ENCODE assay signal across 1 cellular context in the genomic region with DNA sequence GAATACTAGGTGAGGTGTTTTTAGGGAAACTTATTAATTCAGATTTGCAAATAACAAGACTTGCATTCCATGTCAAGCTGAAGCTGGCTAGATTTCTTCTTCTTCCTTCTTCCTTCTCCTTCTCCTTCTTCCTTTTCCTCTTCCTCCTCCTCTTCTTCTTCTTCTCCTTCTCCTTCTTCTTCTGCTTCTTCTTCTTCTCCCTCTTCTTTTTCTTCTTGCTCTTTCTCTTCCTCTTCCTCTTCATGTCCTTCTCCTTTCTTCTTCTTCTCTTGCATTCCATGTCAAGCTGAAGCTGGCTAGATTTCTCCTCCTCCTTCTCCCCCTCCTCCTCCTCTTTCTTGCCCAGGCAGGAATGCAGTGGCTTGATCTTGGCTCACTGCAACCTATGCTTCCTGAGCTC.
A peak's percentile ranks its signal among the peaks of the same experiment; 100 is the strongest.
TF ChIP-seq lines count a peak whose summit lies in the region.

No MANE protein-coding gene starts in this region.

TF ChIP-seq in HepG2, 621 proteins besides CTCF, POLR2A, EP300 and RAD21 (continued from another document):
- TF ChIP-seq, protein P1, sequence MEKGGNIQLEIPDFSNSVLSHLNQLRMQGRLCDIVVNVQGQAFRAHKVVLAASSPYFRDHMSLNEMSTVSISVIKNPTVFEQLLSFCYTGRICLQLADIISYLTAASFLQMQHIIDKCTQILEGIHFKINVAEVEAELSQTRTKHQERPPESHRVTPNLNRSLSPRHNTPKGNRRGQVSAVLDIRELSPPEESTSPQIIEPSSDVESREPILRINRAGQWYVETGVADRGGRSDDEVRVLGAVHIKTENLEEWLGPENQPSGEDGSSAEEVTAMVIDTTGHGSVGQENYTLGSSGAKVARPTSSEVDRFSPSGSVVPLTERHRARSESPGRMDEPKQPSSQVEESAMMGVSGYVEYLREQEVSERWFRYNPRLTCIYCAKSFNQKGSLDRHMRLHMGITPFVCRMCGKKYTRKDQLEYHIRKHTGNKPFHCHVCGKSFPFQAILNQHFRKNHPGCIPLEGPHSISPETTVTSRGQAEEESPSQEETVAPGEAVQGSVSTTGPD (CRISPR knock-in tag; IDR thresholded peaks at IDR 0.05), result no peak
- TF ChIP-seq ZNF879 (CRISPR knock-in tag; IDR thresholded peaks at IDR 0.05), result no peak
- TF ChIP-seq BORCS8-MEF2B (CRISPR knock-in tag; IDR thresholded peaks at IDR 0.05), result no peak
- no peak for TF ChIP-seq RFXAP (CRISPR knock-in tag; IDR thresholded peaks at IDR 0.05; ENCODE audit: borderline replicate concordance)
- TF ChIP-seq IKZF1 (IDR thresholded peaks at IDR 0.05), result 0 out of 2 replicates have a peak, but pooled peaks have one; percentile 62
- no peak for TF ChIP-seq ZFP37 (CRISPR knock-in tag; IDR thresholded peaks at IDR 0.05; ENCODE audit: borderline replicate concordance)
- no peak for TF ChIP-seq USF2 (IDR thresholded peaks at IDR 0.05; ENCODE audit: low read depth, low read length)
- no peak for TF ChIP-seq USF2 (CRISPR knock-in tag; IDR thresholded peaks at IDR 0.05; ENCODE audit: borderline replicate concordance)
- peak; percentile 24 for TF ChIP-seq ZNF282 (IDR thresholded peaks at IDR 0.05; ENCODE audit: partially characterized antibody)
- no peak for TF ChIP-seq CREB1 (IDR thresholded peaks at IDR 0.05)
- TF ChIP-seq CREB1 (CRISPR knock-in tag; IDR thresholded peaks at IDR 0.05), result no peak
- no peak for TF ChIP-seq ZSCAN22 (CRISPR knock-in tag; IDR thresholded peaks at IDR 0.05)
- peak; percentile 95 for TF ChIP-seq PLRG1 (conservative IDR thresholded peaks at IDR 0.05)
- 0 out of 2 replicates have a peak, but pooled peaks have one; percentile 15 for TF ChIP-seq ATF7 (IDR thresholded peaks at IDR 0.05)
- no peak for TF ChIP-seq ATF7 (CRISPR knock-in tag; IDR thresholded peaks at IDR 0.05)
- TF ChIP-seq TCF7 (IDR thresholded peaks at IDR 0.05; ENCODE audit: low read depth), result no peak
- TF ChIP-seq JARID2 (CRISPR knock-in tag; IDR thresholded peaks at IDR 0.05; ENCODE audit: insufficient replicate concordance), result no peak
- no peak for TF ChIP-seq AHR (CRISPR knock-in tag; IDR thresholded peaks at IDR 0.05)
- peak; percentile 19; the same call in 1 of the 2 replicates for TF ChIP-seq LCORL (IDR thresholded peaks at IDR 0.05)
- TF ChIP-seq LCORL (CRISPR knock-in tag; IDR thresholded peaks at IDR 0.05), result no peak
- no peak for TF ChIP-seq HNRNPLL (IDR thresholded peaks at IDR 0.05; ENCODE audit: low read depth, low read length, poor library complexity, severe bottlenecking)
TF ChIP-seq in HepG2: peak in this region for 8.
